Comparison of ENCODE assay signal across 12 cellular contexts in genomic region chr12:89695830-89696229, GRCh38. TPM values are rescaled to one million over a fixed set of nuclear protein-coding genes. Genes with fewer than 3 reads are reported as not detected.
A peak's percentile ranks its signal among the peaks of the same experiment; 100 is the strongest.
DNase-seq lines count a peak whose midpoint lies in the region; ATAC-seq and TF ChIP-seq lines count a peak whose summit lies in the region.
"Had no signal": no experiment of that assay in that cellular context is flagged by ENCODE, and none has a peak within 500 bp of the region (broad histone marks: within the 10 kb centered on the region; RNA-seq: fewer than 3 reads in every experiment).

No MANE protein-coding gene starts in this region.

- DNase-seq in LoVo (ENCODE audit: low spot score) = peak; percentile 26
- peak; percentile 18 for DNase-seq in mucosa of gallbladder (ENCODE audit: low spot score)
- no peak for DNase-seq in heart left ventricle
- DNase-seq in progenitor cell of endocrine pancreas (ENCODE audit: low spot score, unreplicated experiment) = no peak
- DNase-seq in activated effector memory CD4-positive, alpha-beta T cell treated with anti-CD3 and anti-CD28 coated beads, Interleukin-2, amount 50 U/mL, for 16 hours = no peak
- DNase-seq: activated CD4-positive, CD25-positive, alpha-beta regulatory T cell; NCI-H146 had no signal

- intact Hi-C loops in heart left ventricle (cut with DNase I) = no loop called here

- peaks cover 0 to 46% (median 0%) of the 10 kb centered on the region in 12 donors for H3K4me1 ChIP-seq in heart left ventricle

- no peak overlapping the region for H3K4me3 Mint-ChIP-seq in progenitor cell of endocrine pancreas (ENCODE audit: low read depth)

- no peaks in the 10 kb centered on the region for H3K36me3 ChIP-seq in heart left ventricle
- H3K36me3 ChIP-seq: brain microvascular endothelial cell had no signal

- no peaks in the 10 kb centered on the region for H3K9me3 ChIP-seq in heart left ventricle

- no peaks in the 10 kb centered on the region for H3K27me3 ChIP-seq in heart left ventricle
- H3K27me3 ChIP-seq: brain microvascular endothelial cell had no signal

- H3K4me3 ChIP-seq in heart left ventricle = no peak overlapping the region
- H3K4me3 ChIP-seq: skin epidermis had no signal

- no peaks in the 10 kb centered on the region for H3K27me3 Mint-ChIP-seq in progenitor cell of endocrine pancreas

- H3K27ac Mint-ChIP-seq in progenitor cell of endocrine pancreas = no peak overlapping the region
- H3K27ac Mint-ChIP-seq: activated T-helper 2 cell treated with anti-CD3 and anti-CD28 coated beads, Interferon-gamma antibody, Interleukin-2, Interleukin-4, amounts not matched to agents 10 μg/mL and 5 μg/mL and 100 μg/mL, durations not matched to agents 14 hours and 24 hours and 36 hours had no signal

- no peak for TF ChIP-seq POLR2A in heart left ventricle (IDR thresholded peaks at IDR 0.05)

- ATAC-seq in GM18907 (IDR thresholded peaks at IDR 0.05; ENCODE audit: unreplicated experiment) (peak; percentile 60), GM21825 (IDR thresholded peaks at IDR 0.05; ENCODE audit: unreplicated experiment) (peak; percentile 72), heart left ventricle (no peak)

- no peak for TF ChIP-seq CTCF in heart left ventricle (IDR thresholded peaks at IDR 0.05)
- TF ChIP-seq CTCF in progenitor cell of endocrine pancreas (IDR thresholded peaks at IDR 0.05; ENCODE audit: unreplicated experiment) = no peak

- no peaks in the 10 kb centered on the region for H3K36me3 Mint-ChIP-seq in progenitor cell of endocrine pancreas (ENCODE audit: insufficient read depth)

- peaks cover 38% of the 10 kb centered on the region for H3K4me1 Mint-ChIP-seq in progenitor cell of endocrine pancreas (ENCODE audit: low read depth)

- no peak overlapping the region for H3K27ac ChIP-seq in heart left ventricle
- H3K27ac ChIP-seq: brain microvascular endothelial cell, skin epidermis had no signal

- no peaks in the 10 kb centered on the region for H3K9me3 Mint-ChIP-seq in progenitor cell of endocrine pancreas (ENCODE audit: low read depth)
- H3K9me3 Mint-ChIP-seq: activated T-helper 2 cell treated with anti-CD3 and anti-CD28 coated beads, Interferon-gamma antibody, Interleukin-2, Interleukin-4, amounts not matched to agents 10 μg/mL and 5 μg/mL and 100 μg/mL, durations not matched to agents 14 hours and 24 hours and 36 hours had no signal

- WGBS in heart left ventricle, 4 donors = 81 to 97% (median 93%) methylated on average over 1 of the region's 1 CpG

RNA-seq across cellular contexts. Expression of gene ATP2B1, which starts 12.8 kb away (rescaled TPM):
- 44.0 TPM for total RNA-seq in mucosa of gallbladder
- 10 to 100 TPM; 11.0 to 34.9 (median 20.4) TPM for total RNA-seq in heart left ventricle
- polyA plus RNA-seq in heart left ventricle = 10 to 100 TPM in 1 of 2 donors, 1 to 10 TPM in 1; 3.3 to 15.5 TPM
- 105 and 110 TPM in 2 replicates for total RNA-seq in progenitor cell of endocrine pancreas

Comparison
In these comparisons a context has a peak if more than half of its experiments do, and no peak if none do; other contexts are left out.
1. ATAC-seq: peak in GM18907 (single experiment) and GM21825 (single experiment); none in heart left ventricle (0 of 4).
2. DNase-seq: peak in LoVo (single experiment) and mucosa of gallbladder (single experiment); none in heart left ventricle (0 of 5), progenitor cell of endocrine pancreas (single experiment) and activated effector memory CD4-positive, alpha-beta T cell treated with anti-CD3 and anti-CD28 coated beads, Interleukin-2, amount 50 U/mL, for 16 hours (single experiment).